15 cellular contexts compared by ENCODE assay signal in the genomic region with DNA sequence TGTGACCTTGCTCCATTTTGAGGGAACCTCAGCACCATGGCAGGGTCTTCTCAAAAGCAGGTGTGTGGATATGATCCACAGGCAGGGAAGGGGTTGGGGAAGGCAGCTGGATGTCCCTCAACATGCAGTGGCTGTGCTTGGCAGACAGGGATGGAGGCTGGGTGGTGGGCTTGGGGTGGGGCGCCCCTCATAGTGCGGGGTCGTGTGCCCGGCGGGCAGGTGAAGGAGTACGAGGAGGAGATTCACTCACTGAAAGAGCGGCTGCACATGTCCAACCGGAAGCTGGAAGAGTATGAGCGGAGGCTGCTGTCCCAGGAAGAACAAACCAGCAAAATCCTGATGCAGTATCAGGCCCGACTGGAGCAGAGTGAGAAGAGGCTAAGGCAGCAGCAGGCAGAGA. TPM values are rescaled to one million over a fixed set of nuclear protein-coding genes. Genes with fewer than 3 reads are reported as not detected.
DNase-seq lines count a peak whose midpoint lies in the region; ATAC-seq lines count a peak whose summit lies in the region.
"Had no signal": no experiment of that assay in that cellular context is flagged by ENCODE, and none has a peak within 500 bp of the region (broad histone marks: within the 10 kb centered on the region; RNA-seq: fewer than 3 reads in every experiment).

No MANE protein-coding gene starts in this region.

- DNase-seq in activated naive CD4-positive, alpha-beta T cell treated with anti-CD3 and anti-CD28 coated beads for 36 hours = no peak
- no peak for DNase-seq in activated naive CD4-positive, alpha-beta T cell treated with anti-CD3 and anti-CD28 coated beads, Interleukin-2, amount 50 U/mL, for 16 hours
- DNase-seq in T-helper 17 cell (no peak), DMS53 treated with DMSO at 0.1 percent for 48 hours (lab: John Stamatoyannopoulos, UW; ENCODE audit: unreplicated experiment) (no peak), NCI-H345 treated with DMSO at 0.1 percent for 48 hours (lab: John Stamatoyannopoulos, UW; ENCODE audit: unreplicated experiment) (no peak)
- no peak for DNase-seq in stimulated activated CD4-positive, alpha-beta T cell treated with anti-CD3 and anti-CD28 coated beads, Interleukin-2, amount 100 ng/mL, for 48 hours
- DNase-seq: GOT3, MM.1S, NCI-H1105, NCI-H1694 treated with DMSO at 0.1 percent for 48 hours, NCI-H774, SHP77 had no signal

- CTCF ChIA-PET in activated naive CD4-positive, alpha-beta T cell treated with anti-CD3 and anti-CD28 coated beads for 36 hours (lab: Charles Lee) = no interaction called here

- H3K9me3 Mint-ChIP-seq in activated naive CD4-positive, alpha-beta T cell treated with anti-CD3 and anti-CD28 coated beads for 36 hours = no peaks in the 10 kb centered on the region
- H3K9me3 Mint-ChIP-seq in dendritic cell treated with granulocyte-macrophage colony-stimulating factor and Interleukin-4, amounts not matched to agents 40 ng/mL and 50 ng/mL, for 4 days = no peaks in the 10 kb centered on the region
- no peaks in the 10 kb centered on the region for H3K9me3 Mint-ChIP-seq in stimulated activated memory B cell treated with anti-CD40 and anti-IgM and Interleukin-4, amounts not matched to agents 10 μg/mL and 1 μg/mL and 100 μg/mL, for 72 hours

- ATAC-seq in T-helper 17 cell = no peak
- ATAC-seq in stimulated activated memory B cell treated with anti-CD40 and anti-IgM and Interleukin-4, amounts not matched to agents 10 μg/mL and 1 μg/mL and 100 μg/mL, for 72 hours = no peak
- ATAC-seq: A549 had no signal

- peak overlapping the region; percentile 21 for H3K27ac Mint-ChIP-seq in activated naive CD4-positive, alpha-beta T cell treated with anti-CD3 and anti-CD28 coated beads for 36 hours
- H3K27ac Mint-ChIP-seq in T-helper 17 cell = peak overlapping the region; percentile 87
- H3K27ac Mint-ChIP-seq in dendritic cell treated with granulocyte-macrophage colony-stimulating factor and Interleukin-4, amounts not matched to agents 40 ng/mL and 50 ng/mL, for 4 days = peak overlapping the region; percentile 62
- H3K27ac Mint-ChIP-seq in stimulated activated memory B cell treated with anti-CD40 and anti-IgM and Interleukin-4, amounts not matched to agents 10 μg/mL and 1 μg/mL and 100 μg/mL, for 72 hours = peak overlapping the region; percentile 48

- intact Hi-C loops in activated naive CD4-positive, alpha-beta T cell treated with anti-CD3 and anti-CD28 coated beads for 36 hours (cut with micrococcal nuclease) = no loop called here
- intact Hi-C loops in dendritic cell treated with granulocyte-macrophage colony-stimulating factor and Interleukin-4, amounts not matched to agents 40 ng/mL and 50 ng/mL, for 4 days (cut with micrococcal nuclease) = no loop called here

- no peak overlapping the region for H3K4me3 Mint-ChIP-seq in activated naive CD4-positive, alpha-beta T cell treated with anti-CD3 and anti-CD28 coated beads for 36 hours
- no peak overlapping the region for H3K4me3 Mint-ChIP-seq in T-helper 17 cell
- no peak overlapping the region for H3K4me3 Mint-ChIP-seq in dendritic cell treated with granulocyte-macrophage colony-stimulating factor and Interleukin-4, amounts not matched to agents 40 ng/mL and 50 ng/mL, for 4 days
- H3K4me3 Mint-ChIP-seq in stimulated activated memory B cell treated with anti-CD40 and anti-IgM and Interleukin-4, amounts not matched to agents 10 μg/mL and 1 μg/mL and 100 μg/mL, for 72 hours = no peak overlapping the region

- peaks cover 4% of the 10 kb centered on the region for H3K4me1 Mint-ChIP-seq in activated naive CD4-positive, alpha-beta T cell treated with anti-CD3 and anti-CD28 coated beads for 36 hours (ENCODE audit: low read depth)
- H3K4me1 Mint-ChIP-seq in T-helper 17 cell = peaks cover 20% of the 10 kb centered on the region
- H3K4me1 Mint-ChIP-seq in dendritic cell treated with granulocyte-macrophage colony-stimulating factor and Interleukin-4, amounts not matched to agents 40 ng/mL and 50 ng/mL, for 4 days (ENCODE audit: low read depth) = peaks cover 65% of the 10 kb centered on the region
- peaks cover 9% of the 10 kb centered on the region for H3K4me1 Mint-ChIP-seq in stimulated activated memory B cell treated with anti-CD40 and anti-IgM and Interleukin-4, amounts not matched to agents 10 μg/mL and 1 μg/mL and 100 μg/mL, for 72 hours

- H3K9me3 ChIP-seq in T-helper 17 cell (ENCODE audit: control insufficient read depth, low read length, poor library complexity, severe bottlenecking) = no peaks in the 10 kb centered on the region
- H3K9me3 ChIP-seq: A549 had no signal

- no peaks in the 10 kb centered on the region for H3K27me3 Mint-ChIP-seq in activated naive CD4-positive, alpha-beta T cell treated with anti-CD3 and anti-CD28 coated beads for 36 hours (ENCODE audit: low read depth)
- H3K27me3 Mint-ChIP-seq in T-helper 17 cell = no peaks in the 10 kb centered on the region
- H3K27me3 Mint-ChIP-seq in dendritic cell treated with granulocyte-macrophage colony-stimulating factor and Interleukin-4, amounts not matched to agents 40 ng/mL and 50 ng/mL, for 4 days = no peaks in the 10 kb centered on the region
- no peaks in the 10 kb centered on the region for H3K27me3 Mint-ChIP-seq in stimulated activated memory B cell treated with anti-CD40 and anti-IgM and Interleukin-4, amounts not matched to agents 10 μg/mL and 1 μg/mL and 100 μg/mL, for 72 hours

- H3K36me3 Mint-ChIP-seq in activated naive CD4-positive, alpha-beta T cell treated with anti-CD3 and anti-CD28 coated beads for 36 hours (ENCODE audit: low read depth) = peaks cover 11% of the 10 kb centered on the region
- H3K36me3 Mint-ChIP-seq in T-helper 17 cell (ENCODE audit: low read depth) = peaks cover 6% of the 10 kb centered on the region
- H3K36me3 Mint-ChIP-seq in dendritic cell treated with granulocyte-macrophage colony-stimulating factor and Interleukin-4, amounts not matched to agents 40 ng/mL and 50 ng/mL, for 4 days (ENCODE audit: low read depth) = peaks cover 46% of the 10 kb centered on the region
- H3K36me3 Mint-ChIP-seq in stimulated activated memory B cell treated with anti-CD40 and anti-IgM and Interleukin-4, amounts not matched to agents 10 μg/mL and 1 μg/mL and 100 μg/mL, for 72 hours = peaks cover 45% of the 10 kb centered on the region

RNA-seq across cellular contexts. Expression of a gene that starts 8.0 kb away (rescaled TPM):
- 1 to 10 TPM; 5.0 to 6.5 TPM for total RNA-seq in activated naive CD4-positive, alpha-beta T cell treated with anti-CD3 and anti-CD28 coated beads for 36 hours
- total RNA-seq in T-helper 17 cell = 1 to 10 TPM; 3.9 to 4.4 TPM

RNA-seq across cellular contexts. Expression of a gene that starts 26.5 kb away (rescaled TPM):
- 10 to 100 TPM; 35.1 to 42.2 TPM for total RNA-seq in activated naive CD4-positive, alpha-beta T cell treated with anti-CD3 and anti-CD28 coated beads for 36 hours
- 10 to 100 TPM; 82.3 to 83.9 TPM for total RNA-seq in T-helper 17 cell

RNA-seq across cellular contexts. Expression of a gene that starts 28.4 kb away (rescaled TPM):
- total RNA-seq in activated naive CD4-positive, alpha-beta T cell treated with anti-CD3 and anti-CD28 coated beads for 36 hours = 100 to 1,000 TPM; 163 to 181 TPM
- 100 to 1,000 TPM; 195 to 196 TPM for total RNA-seq in T-helper 17 cell

RNA-seq across cellular contexts. Expression of a gene that starts 35.5 kb away (rescaled TPM):
- total RNA-seq in activated naive CD4-positive, alpha-beta T cell treated with anti-CD3 and anti-CD28 coated beads for 36 hours = 10 to 100 TPM; 31.0 to 32.3 TPM
- total RNA-seq in T-helper 17 cell = 100 to 1,000 TPM; 448 to 472 TPM

RNA-seq across cellular contexts. Expression of a gene that starts 54.7 kb away (rescaled TPM):
- 100 to 1,000 TPM; 107 TPM for total RNA-seq in activated naive CD4-positive, alpha-beta T cell treated with anti-CD3 and anti-CD28 coated beads for 36 hours
- total RNA-seq in T-helper 17 cell = 1 to 10 TPM; 1.3 to 3.7 TPM

Comparison
In these comparisons a context has a peak if more than half of its experiments do, and no peak if none do; other contexts are left out.
1. H3K27ac Mint-ChIP-seq: peak in every context shown above with its lines; median percentile 87 in T-helper 17 cell; 62 in dendritic cell treated with granulocyte-macrophage colony-stimulating factor and Interleukin-4, amounts not matched to agents 40 ng/mL and 50 ng/mL, for 4 days; 48 in stimulated activated memory B cell treated with anti-CD40 and anti-IgM and Interleukin-4, amounts not matched to agents 10 μg/mL and 1 μg/mL and 100 μg/mL, for 72 hours; 21 in activated naive CD4-positive, alpha-beta T cell treated with anti-CD3 and anti-CD28 coated beads for 36 hours.